In the genomic region with DNA sequence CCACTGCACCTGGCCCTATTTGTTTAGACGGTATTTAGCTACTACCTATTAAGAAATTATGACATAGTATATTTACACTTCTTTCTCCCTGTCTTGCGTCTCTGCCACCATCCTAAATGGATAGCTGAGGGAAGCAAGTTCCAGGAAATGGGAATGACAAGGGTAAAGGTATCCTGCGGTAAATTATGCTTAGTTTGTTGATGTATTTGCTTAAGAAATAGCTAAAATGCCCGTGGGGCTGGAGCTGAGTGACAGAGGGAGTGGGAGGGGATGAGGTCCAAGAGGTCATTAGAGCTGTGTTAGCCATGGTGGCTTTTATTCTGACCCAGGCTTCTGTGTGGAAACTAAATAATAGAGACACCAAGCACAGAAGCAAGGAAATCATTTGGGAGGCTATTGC, we compare ENCODE assay signal across 22 cellular contexts.
A peak's percentile ranks its signal among the peaks of the same experiment; 100 is the strongest.
DNase-seq lines count a peak whose midpoint lies in the region; ATAC-seq lines count a peak whose summit lies in the region.
"Had no signal": no experiment of that assay in that cellular context is flagged by ENCODE, and none has a peak within 500 bp of the region (broad histone marks: within the 10 kb centered on the region; RNA-seq: fewer than 3 reads in every experiment).

No MANE protein-coding gene starts in this region.

- DNase-seq in DMS53 (lab: John Stamatoyannopoulos, UW) (peak; percentile 10), DMS53 treated with DMSO at 0.1 percent for 48 hours (lab: John Stamatoyannopoulos, UW; ENCODE audit: unreplicated experiment) (no peak), COR-L47 (lab: John Stamatoyannopoulos, UW) (peak; percentile 56), NCI-H1417 treated with DMSO at 0.1 percent for 48 hours (lab: John Stamatoyannopoulos, UW) (peak; percentile 11), NCI-H774 (lab: John Stamatoyannopoulos, UW) (peak; percentile 23), SKM-1 treated with dmso at 0.1 percent for 144 hours (lab: John Stamatoyannopoulos, UW; ENCODE audit: unreplicated experiment) (no peak)
- no peak for DNase-seq in stimulated activated CD4-positive, alpha-beta T cell treated with anti-CD3 and anti-CD28 coated beads, Interleukin-4, amount 100 ng/mL, for 24 hours
- DNase-seq: 8988T; ACHN; BE2C; CD8-positive, alpha-beta memory T cell; DMS79 treated with DMSO at 0.1 percent for 48 hours; GF-D8; H7; IMR-90; KG1; MM.1S; NCI-H187 treated with DMSO at 0.1 percent for 48 hours; NCI-H510A; RPMI8226; SHP77 had no signal

- ATAC-seq in GM21381 (IDR thresholded peaks at IDR 0.05; ENCODE audit: unreplicated experiment) = no peak

Comparison
In these comparisons a context has a peak if more than half of its experiments do, and no peak if none do; other contexts are left out.
1. DNase-seq: peak in DMS53 (single experiment), COR-L47 (single experiment), NCI-H1417 treated with DMSO at 0.1 percent for 48 hours (single experiment) and NCI-H774 (single experiment); none in DMS53 treated with DMSO at 0.1 percent for 48 hours (single experiment), SKM-1 treated with dmso at 0.1 percent for 144 hours (single experiment) and stimulated activated CD4-positive, alpha-beta T cell treated with anti-CD3 and anti-CD28 coated beads, Interleukin-4, amount 100 ng/mL, for 24 hours (single experiment).